8 cellular contexts compared by ENCODE assay signal in genomic region chr19:4089400-4089908, GRCh38. TPM values are rescaled to one million over a fixed set of nuclear protein-coding genes. Genes with fewer than 3 reads are reported as not detected.
A peak's percentile ranks its signal among the peaks of the same experiment; 100 is the strongest.
DNase-seq lines count a peak whose midpoint lies in the region; ATAC-seq and TF ChIP-seq lines count a peak whose summit lies in the region.

No MANE protein-coding gene starts in this region.

- H3K4me3 ChIP-seq in upper lobe of left lung: peak overlapping the region in 3 of 4 donors; percentile 7 to 33 (median 29)

- H3K36me3 ChIP-seq in upper lobe of left lung: peaks cover 0 to 49% (median 29%) of the 10 kb centered on the region in 4 donors

- intact Hi-C loops in activated CD4-positive, alpha-beta T cell treated with anti-CD3 and anti-CD28 coated beads for 36 hours (cut with DNase I, micrococcal nuclease): loop anchor here in 1 of 2 experiments (1.0 kb wide), 1 partner anchor 22 kb away; no protein-coding TSS in a partner anchor
- intact Hi-C loops in activated CD4-positive, alpha-beta memory T cell treated with anti-CD3 and anti-CD28 coated beads for 36 hours (cut with micrococcal nuclease): no loop called here
- intact Hi-C loops in left colon (cut with DNase I, micrococcal nuclease): no loop called here

- H3K9me3 ChIP-seq in upper lobe of left lung: no peaks in the 10 kb centered on the region

- TF ChIP-seq POLR2A in upper lobe of left lung (IDR thresholded peaks at IDR 0.05): peak in 1 of 4 donors; percentile 46

- CTCF ChIA-PET in activated CD4-positive, alpha-beta T cell treated with anti-CD3 and anti-CD28 coated beads for 36 hours (lab: Charles Lee): interaction anchor here (0.5 to 1.6 kb wide), 2 partner anchors 24 to 51 kb away, joined by 4 to 5 read pairs; no protein-coding TSS in a partner anchor
- CTCF ChIA-PET in activated CD4-positive, alpha-beta memory T cell treated with anti-CD3 and anti-CD28 coated beads for 36 hours (lab: Charles Lee): interaction anchor here (0.6 kb wide), 1 partner anchor 35 kb away, joined by 3 read pairs; no protein-coding TSS in a partner anchor

- WGBS in upper lobe of left lung, 2 donors: 62 to 78% methylated on average over 11 to 19 of the region's 26 CpGs

- no peaks in the 10 kb centered on the region for H3K27me3 Mint-ChIP-seq in activated CD4-positive, alpha-beta T cell treated with anti-CD3 and anti-CD28 coated beads for 36 hours
- H3K27me3 Mint-ChIP-seq in activated CD4-positive, alpha-beta memory T cell treated with anti-CD3 and anti-CD28 coated beads for 36 hours: no peaks in the 10 kb centered on the region

- no peak for TF ChIP-seq CTCF in upper lobe of left lung (IDR thresholded peaks at IDR 0.05)

- peak; percentile 78 for DNase-seq in activated CD4-positive, alpha-beta T cell treated with anti-CD3 and anti-CD28 coated beads for 36 hours
- no peak for DNase-seq in activated CD4-positive, alpha-beta T cell treated with anti-CD3 and anti-CD28 coated beads, Interleukin-2, amount 50 U/mL, for 4 hours
- DNase-seq in activated CD4-positive, alpha-beta memory T cell treated with anti-CD3 and anti-CD28 coated beads for 36 hours: peak; percentile 71
- DNase-seq in left colon (peak; percentile 35 to 51), upper lobe of left lung (peak; percentile 71 to 87), NCI-H524 treated with DMSO at 0.1 percent for 48 hours (lab: John Stamatoyannopoulos, UW) (no peak), SIG-M5 (lab: John Stamatoyannopoulos, UW) (no peak)

- peak overlapping the region; percentile 93 for H3K27ac Mint-ChIP-seq in activated CD4-positive, alpha-beta T cell treated with anti-CD3 and anti-CD28 coated beads for 36 hours
- peak overlapping the region; percentile 86 for H3K27ac Mint-ChIP-seq in activated CD4-positive, alpha-beta memory T cell treated with anti-CD3 and anti-CD28 coated beads for 36 hours

- peaks cover 43% of the 10 kb centered on the region for H3K4me1 Mint-ChIP-seq in activated CD4-positive, alpha-beta T cell treated with anti-CD3 and anti-CD28 coated beads for 36 hours
- H3K4me1 Mint-ChIP-seq in activated CD4-positive, alpha-beta memory T cell treated with anti-CD3 and anti-CD28 coated beads for 36 hours (ENCODE audit: low read depth): peaks cover 46% of the 10 kb centered on the region

- peaks cover 0 to 22% (median 5%) of the 10 kb centered on the region in 4 donors for H3K4me1 ChIP-seq in upper lobe of left lung

- H3K36me3 Mint-ChIP-seq in activated CD4-positive, alpha-beta T cell treated with anti-CD3 and anti-CD28 coated beads for 36 hours (ENCODE audit: low read depth): peaks cover 17% of the 10 kb centered on the region
- H3K36me3 Mint-ChIP-seq in activated CD4-positive, alpha-beta memory T cell treated with anti-CD3 and anti-CD28 coated beads for 36 hours: peaks cover 8% of the 10 kb centered on the region

- H3K27ac ChIP-seq in upper lobe of left lung: peak overlapping the region in 3 of 4 donors; percentile 63 to 80 (median 63)

- H3K4me3 Mint-ChIP-seq in activated CD4-positive, alpha-beta T cell treated with anti-CD3 and anti-CD28 coated beads for 36 hours: peak overlapping the region; percentile 76
- H3K4me3 Mint-ChIP-seq in activated CD4-positive, alpha-beta memory T cell treated with anti-CD3 and anti-CD28 coated beads for 36 hours: peak overlapping the region; percentile 67

- no peaks in the 10 kb centered on the region for H3K27me3 ChIP-seq in upper lobe of left lung

- H3K9me3 Mint-ChIP-seq in activated CD4-positive, alpha-beta T cell treated with anti-CD3 and anti-CD28 coated beads for 36 hours (ENCODE audit: low read depth): no peaks in the 10 kb centered on the region
- H3K9me3 Mint-ChIP-seq in activated CD4-positive, alpha-beta memory T cell treated with anti-CD3 and anti-CD28 coated beads for 36 hours: no peaks in the 10 kb centered on the region

- ATAC-seq in activated CD4-positive, alpha-beta T cell treated with anti-CD3 and anti-CD28 coated beads for 36 hours: peak; percentile 80
- ATAC-seq in left colon (no peak), upper lobe of left lung (ENCODE audit: low FRiP score in 2 of 2) (peak; percentile 68 to 70), HG03432 (IDR thresholded peaks at IDR 0.05; ENCODE audit: unreplicated experiment) (no peak)

- POLR2A ChIA-PET in activated CD4-positive, alpha-beta T cell treated with anti-CD3 and anti-CD28 coated beads for 36 hours (lab: Charles Lee): interaction anchor here (0.6 kb wide), 1 partner anchor 19 kb away, joined by 5 read pairs; no protein-coding TSS in a partner anchor
- POLR2A ChIA-PET in activated CD4-positive, alpha-beta memory T cell treated with anti-CD3 and anti-CD28 coated beads for 36 hours (lab: Charles Lee): interaction anchor here (0.6 to 0.7 kb wide), 3 partner anchors 51 to 481 kb away, joined by 3 read pairs; no protein-coding TSS in a partner anchor

- no peak for TF ChIP-seq EP300 in upper lobe of left lung (IDR thresholded peaks at IDR 0.05)

RNA-seq across cellular contexts. Expression of gene ZBTB7A, which starts 22.8 kb away (rescaled TPM):
- total RNA-seq in activated CD4-positive, alpha-beta T cell treated with anti-CD3 and anti-CD28 coated beads for 36 hours: 10 to 100 TPM; 24.0 to 26.4 TPM
- 10 to 100 TPM; 31.0 to 32.5 TPM for total RNA-seq in activated CD4-positive, alpha-beta memory T cell treated with anti-CD3 and anti-CD28 coated beads for 36 hours
- total RNA-seq in left colon (100 to 1,000 TPM; 110 to 124 TPM), upper lobe of left lung (100 to 1,000 TPM in 1 of 6 donors, 10 to 100 TPM in 5; 54.1 to 131 (median 72.6) TPM)

RNA-seq across cellular contexts. Expression of gene MAP2K2, which starts 34.5 kb away (rescaled TPM):
- 100 to 1,000 TPM; 108 to 133 TPM for total RNA-seq in activated CD4-positive, alpha-beta T cell treated with anti-CD3 and anti-CD28 coated beads for 36 hours
- 100 to 1,000 TPM; 128 to 129 TPM for total RNA-seq in activated CD4-positive, alpha-beta memory T cell treated with anti-CD3 and anti-CD28 coated beads for 36 hours
- total RNA-seq in left colon (100 to 1,000 TPM; 208 to 229 TPM), upper lobe of left lung (100 to 1,000 TPM in 5 of 6 donors, 10 to 100 TPM in 1; 86.8 to 170 (median 134) TPM)

Comparison
In these comparisons a context has a peak if more than half of its experiments do, and no peak if none do; other contexts are left out.
1. DNase-seq: peak in activated CD4-positive, alpha-beta T cell treated with anti-CD3 and anti-CD28 coated beads for 36 hours (single experiment), activated CD4-positive, alpha-beta memory T cell treated with anti-CD3 and anti-CD28 coated beads for 36 hours (single experiment), left colon (2 of 2) and upper lobe of left lung (2 of 2); none in activated CD4-positive, alpha-beta T cell treated with anti-CD3 and anti-CD28 coated beads, Interleukin-2, amount 50 U/mL, for 4 hours (0 of 2), NCI-H524 treated with DMSO at 0.1 percent for 48 hours (single experiment) and SIG-M5 (single experiment).
2. ATAC-seq: peak in activated CD4-positive, alpha-beta T cell treated with anti-CD3 and anti-CD28 coated beads for 36 hours (single experiment) and upper lobe of left lung (2 of 2); none in left colon (single experiment) and HG03432 (single experiment).